10 cellular contexts compared by ENCODE assay signal in the genomic region with DNA sequence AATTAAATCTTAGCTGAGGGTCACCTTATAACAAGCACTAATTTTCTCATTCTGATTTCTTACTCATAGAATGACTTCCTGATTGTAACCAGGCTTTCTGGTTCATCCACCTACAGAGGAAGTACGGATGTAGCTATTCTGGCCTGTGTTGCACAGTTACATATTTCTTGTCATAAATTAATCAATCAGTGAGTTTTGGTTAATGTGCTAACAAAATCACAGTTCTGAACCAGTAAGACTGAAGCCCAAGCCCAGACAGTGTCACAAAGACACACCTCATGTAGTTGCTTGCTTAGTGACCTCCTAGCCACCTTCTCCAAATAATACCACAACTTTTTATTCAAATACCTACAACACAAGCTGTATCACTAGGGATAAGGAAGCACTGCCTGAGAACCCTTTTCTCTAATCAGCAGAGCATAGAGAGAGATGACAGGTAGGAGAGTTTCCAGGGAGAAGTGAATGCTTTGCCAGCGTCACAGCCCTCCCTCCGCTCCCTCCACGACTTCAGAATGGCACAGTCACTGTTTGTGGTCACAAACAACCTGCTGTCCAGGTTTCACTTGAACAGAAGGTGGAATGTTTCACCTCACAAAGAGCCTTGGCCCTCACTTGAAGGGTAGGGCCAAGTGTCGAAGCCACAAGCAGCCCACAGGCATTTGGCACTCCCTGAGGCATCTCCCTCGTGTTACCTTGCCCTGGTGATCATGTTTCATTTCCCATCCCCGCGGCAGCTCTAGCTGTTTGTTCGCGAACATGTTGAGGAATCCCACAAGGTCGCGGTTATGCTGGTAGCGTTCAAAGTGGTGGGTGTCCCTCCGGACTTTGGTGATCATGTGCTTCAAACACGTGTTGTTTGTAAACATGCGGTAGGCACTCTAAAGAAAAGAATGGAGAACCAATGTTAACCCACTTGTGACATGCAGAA.
DNase-seq lines count a peak whose midpoint lies in the region; ATAC-seq, FAIRE-seq and TF ChIP-seq lines count a peak whose summit lies in the region.
"Had no signal": no experiment of that assay in that cellular context is flagged by ENCODE, and none has a peak within 500 bp of the region (broad histone marks: within the 10 kb centered on the region; RNA-seq: fewer than 3 reads in every experiment).

No MANE protein-coding gene starts in this region.

- H3K27me3 ChIP-seq in astrocyte (ENCODE audit: insufficient read depth, low read length) (no peaks in the 10 kb centered on the region), esophagus muscularis mucosa (no peaks in the 10 kb centered on the region)
- H3K27me3 ChIP-seq: dorsolateral prefrontal cortex had no signal

- H3K9me3 Mint-ChIP-seq in astrocyte (ENCODE audit: unreplicated experiment) (no peaks in the 10 kb centered on the region), CD14-positive monocyte (no peaks in the 10 kb centered on the region)
- H3K9me3 Mint-ChIP-seq in natural killer cell treated with Interleukin-12 subunit alpha and Interleukin-12 subunit beta and Interleukin-15 and Interleukin-18, amount 100 ng/mL, for 72 hours: no peaks in the 10 kb centered on the region
- H3K9me3 Mint-ChIP-seq: T-helper 1 cell treated with Interleukin-12 subunit alpha and Interleukin-12 subunit beta and Interleukin-4 antibody, amounts not matched to agents 30 μg/mL and 1 μg/mL, for 36 hours had no signal

- H3K27me3 Mint-ChIP-seq in astrocyte (ENCODE audit: low read depth, unreplicated experiment): no peaks in the 10 kb centered on the region
- no peaks in the 10 kb centered on the region for H3K27me3 Mint-ChIP-seq in natural killer cell treated with Interleukin-12 subunit alpha and Interleukin-12 subunit beta and Interleukin-15 and Interleukin-18, amount 100 ng/mL, for 72 hours
- H3K27me3 Mint-ChIP-seq in CD14-positive monocyte (ENCODE audit: low read depth in 3 of 3): peaks cover 0 to 5% (median 0%) of the 10 kb centered on the region in 3 donors

- TF ChIP-seq CTCF in astrocyte (IDR thresholded peaks at IDR 0.05; ENCODE audit: insufficient read depth, low read depth, low read length): no peak
- TF ChIP-seq CTCF in esophagus muscularis mucosa (IDR thresholded peaks at IDR 0.05): no peak
- no peak for TF ChIP-seq CTCF in CD14-positive monocyte (IDR thresholded peaks at IDR 0.05)

- H3K4me3 ChIP-seq in astrocyte (ENCODE audit: insufficient read depth, low read depth, low read length) (no peak overlapping the region), esophagus muscularis mucosa (no peak overlapping the region)
- H3K4me3 ChIP-seq: dorsolateral prefrontal cortex had no signal

- H3K27ac Mint-ChIP-seq in astrocyte (ENCODE audit: unreplicated experiment) (peak overlapping the region; percentile 17), CD14-positive monocyte (no peak overlapping the region)
- H3K27ac Mint-ChIP-seq in natural killer cell treated with Interleukin-12 subunit alpha and Interleukin-12 subunit beta and Interleukin-15 and Interleukin-18, amount 100 ng/mL, for 72 hours: peak overlapping the region; percentile 68 to 74
- H3K27ac Mint-ChIP-seq: T-helper 1 cell treated with Interleukin-12 subunit alpha and Interleukin-12 subunit beta and Interleukin-4 antibody, amounts not matched to agents 30 μg/mL and 1 μg/mL, for 36 hours had no signal

- H3K36me3 Mint-ChIP-seq in astrocyte (ENCODE audit: low read depth, unreplicated experiment) (peaks cover 2% of the 10 kb centered on the region), CD14-positive monocyte (no peaks in the 10 kb centered on the region)
- H3K36me3 Mint-ChIP-seq in natural killer cell treated with Interleukin-12 subunit alpha and Interleukin-12 subunit beta and Interleukin-15 and Interleukin-18, amount 100 ng/mL, for 72 hours: no peaks in the 10 kb centered on the region

- no peak overlapping the region for H3K4me3 Mint-ChIP-seq in astrocyte (ENCODE audit: unreplicated experiment)
- peak overlapping the region; percentile 41 for H3K4me3 Mint-ChIP-seq in natural killer cell treated with Interleukin-12 subunit alpha and Interleukin-12 subunit beta and Interleukin-15 and Interleukin-18, amount 100 ng/mL, for 72 hours
- no peak overlapping the region for H3K4me3 Mint-ChIP-seq in CD14-positive monocyte
- H3K4me3 Mint-ChIP-seq: T-helper 1 cell treated with Interleukin-12 subunit alpha and Interleukin-12 subunit beta and Interleukin-4 antibody, amounts not matched to agents 30 μg/mL and 1 μg/mL, for 36 hours had no signal

- no peak for TF ChIP-seq POLR2A in esophagus muscularis mucosa (IDR thresholded peaks at IDR 0.05; ENCODE audit: low read depth)

- H3K79me2 ChIP-seq in astrocyte (ENCODE audit: insufficient read depth, low read length): no peaks in the 10 kb centered on the region

- H3K9me3 ChIP-seq in astrocyte (ENCODE audit: insufficient read depth, low read depth, low read length) (no peaks in the 10 kb centered on the region), esophagus muscularis mucosa (no peaks in the 10 kb centered on the region)

- H2AFZ ChIP-seq in astrocyte (ENCODE audit: low read depth, low read length): no peak overlapping the region

- H3K27ac ChIP-seq in astrocyte (ENCODE audit: low read depth, low read length): no peak overlapping the region
- no peak overlapping the region for H3K27ac ChIP-seq in esophagus muscularis mucosa (replicated peaks in 1 of 4)
- H3K27ac ChIP-seq: dorsolateral prefrontal cortex had no signal

- no peaks in the 10 kb centered on the region for H3K36me3 ChIP-seq in astrocyte (ENCODE audit: insufficient read depth, low read length)
- peaks cover 0 to 10% (median 3%) of the 10 kb centered on the region in 4 donors for H3K36me3 ChIP-seq in esophagus muscularis mucosa

- H3K4me2 ChIP-seq in astrocyte (ENCODE audit: low read length): no peak overlapping the region

- H3K4me1 ChIP-seq in astrocyte (ENCODE audit: insufficient read depth, low read length) (peaks cover 18% of the 10 kb centered on the region), esophagus muscularis mucosa (peaks cover 0 to 17% (median 0%) of the 10 kb centered on the region in 4 donors)

- no peak overlapping the region for H3K9ac ChIP-seq in astrocyte (ENCODE audit: low read length)

- WGBS in esophagus muscularis mucosa: 84% methylated on average over 15 of the region's 16 CpGs

- peak; percentile 90 for FAIRE-seq in GM19239 (lab: Jason Lieb, UNC)
- FAIRE-seq in astrocyte (lab: Jason Lieb, UNC): no peak

- H4K20me1 ChIP-seq in astrocyte (ENCODE audit: insufficient read depth, low read length): no peaks in the 10 kb centered on the region

- H3K4me1 Mint-ChIP-seq in astrocyte (ENCODE audit: low read depth, unreplicated experiment): peaks cover 23% of the 10 kb centered on the region
- peaks cover 50 to 52% of the 10 kb centered on the region in 2 donors for H3K4me1 Mint-ChIP-seq in natural killer cell treated with Interleukin-12 subunit alpha and Interleukin-12 subunit beta and Interleukin-15 and Interleukin-18, amount 100 ng/mL, for 72 hours (ENCODE audit: low read depth in 2 of 2)
- H3K4me1 Mint-ChIP-seq in CD14-positive monocyte: peaks cover 7% of the 10 kb centered on the region

- no peak for DNase-seq in GM19239 (ENCODE audit: insufficient read length, low spot score)
- peak; percentile 85 for DNase-seq in astrocyte (ENCODE audit: low read depth)
- no peak for DNase-seq in natural killer cell treated with Interleukin-12 subunit alpha and Interleukin-12 subunit beta and Interleukin-15 and Interleukin-18, amount 100 ng/mL, for 72 hours (ENCODE audit: low spot score)
- DNase-seq in esophagus muscularis mucosa (ENCODE audit: extremely low spot score): no peak
- DNase-seq in NCI-H510A (lab: John Stamatoyannopoulos, UW): no peak
- no peak for DNase-seq in CD14-positive monocyte (ENCODE audit: low spot score)

- no peak for TF ChIP-seq EP300 in esophagus muscularis mucosa (IDR thresholded peaks at IDR 0.05)

- ATAC-seq in HG03196 (IDR thresholded peaks at IDR 0.05; ENCODE audit: unreplicated experiment) (peak; percentile 59), HG02571 (IDR thresholded peaks at IDR 0.05; ENCODE audit: unreplicated experiment) (no peak)
- ATAC-seq in natural killer cell treated with Interleukin-12 subunit alpha and Interleukin-12 subunit beta and Interleukin-15 and Interleukin-18, amount 100 ng/mL, for 72 hours: peak; percentile 40 to 51

- intact Hi-C loops in esophagus muscularis mucosa (cut with DNase I): loop anchor here (10.0 kb wide), 1 partner anchor 207 kb away; no protein-coding TSS in a partner anchor
- intact Hi-C loops in CD14-positive monocyte (cut with micrococcal nuclease): no loop called here

Comparison
In these comparisons a context has a peak if more than half of its experiments do, and no peak if none do; other contexts are left out.
1. H3K27ac Mint-ChIP-seq: peak in astrocyte (single experiment) and natural killer cell treated with Interleukin-12 subunit alpha and Interleukin-12 subunit beta and Interleukin-15 and Interleukin-18, amount 100 ng/mL, for 72 hours (2 of 2); none in CD14-positive monocyte (0 of 7).